Comparison of ENCODE assay signal across 8 cellular contexts in genomic region chr2:240434728-240435456, GRCh38.
A peak's percentile ranks its signal among the peaks of the same experiment; 100 is the strongest.
DNase-seq lines count a peak whose midpoint lies in the region; ATAC-seq and TF ChIP-seq lines count a peak whose summit lies in the region.

No MANE protein-coding gene starts in this region.

- no peaks in the 10 kb centered on the region for H3K9me3 ChIP-seq in HEK293 (ENCODE audit: control insufficient read depth, insufficient read depth, low read depth, low read length)

- no peak; the same call in 1 of the 2 replicates for TF ChIP-seq CTCF in HEK293 (tag by site-specific recombination; IDR thresholded peaks at IDR 0.05)

- no peaks in the 10 kb centered on the region for H3K36me3 ChIP-seq in HEK293 (ENCODE audit: control insufficient read depth in 2 of 2, insufficient read depth in 1 of 2, low read length in 2 of 2)

- DNase-seq in ELR (ENCODE audit: low read depth) (peak; percentile 92), NCI-H2107 (lab: John Stamatoyannopoulos, UW) (peak; percentile 82), caudate nucleus (lab: John Stamatoyannopoulos, UW) (peak; percentile 35 to 94 (median 83)), islet precursor cell (peak; percentile 90)
- DNase-seq in stimulated activated CD4-positive, alpha-beta T cell treated with anti-CD3 and anti-CD28 coated beads, Interleukin-12 subunit alpha, Interleukin-12 subunit beta, amount 100 ng/mL, for 4 hours = peak; percentile 87

- H3K27ac ChIP-seq in HEK293 (ENCODE audit: extremely low read depth, low read depth, low read length) (peak overlapping the region; percentile 24; the same call in 1 of the 2 replicates), caudate nucleus (ENCODE audit: low read depth, low read length) (peak overlapping the region; percentile 58)

- POLR2A ChIA-PET in HEK293 (lab: Yijun Ruan, JAX) = interaction anchor here (1.8 kb wide), 1 partner anchor 202 kb away, joined by 7 read pairs; no protein-coding TSS in a partner anchor

- peak overlapping the region; percentile 41 for H3K4me3 ChIP-seq in HEK293 (ENCODE audit: low read depth, low read length)

- peaks cover 4% of the 10 kb centered on the region; the same call in 1 of the 2 replicates for H3K4me1 ChIP-seq in HEK293 (ENCODE audit: control insufficient read depth, insufficient read depth, low read length)

- CTCF ChIA-PET in HEK293 (lab: Yijun Ruan, JAX) = interaction anchor here (0.6 to 2.0 kb wide), 2 partner anchors 285 to 371 kb away, joined by 3 to 7 read pairs; no protein-coding TSS in a partner anchor

- ATAC-seq in activated CD4-positive, CD25-positive, alpha-beta regulatory T cell treated with anti-CD3 and anti-CD28 coated beads, Interleukin-2, amount 50 U/mL, for 24 hours = peak; percentile 76 to 79
- no peak for ATAC-seq in HG03565 (IDR thresholded peaks at IDR 0.05; ENCODE audit: unreplicated experiment)

TF ChIP-seq in HEK293, 187 proteins besides CTCF, POLR2A, EP300 and RAD21 (continues in another document):
- no peak for TF ChIP-seq ZNF513 (tag by site-specific recombination; IDR thresholded peaks at IDR 0.05)
- no peak for TF ChIP-seq ZSCAN5A (tag by site-specific recombination; IDR thresholded peaks at IDR 0.05)
- TF ChIP-seq ZBTB10 (tag by site-specific recombination; IDR thresholded peaks at IDR 0.05) = no peak
- no peak for TF ChIP-seq PRDM6 (tag by site-specific recombination; IDR thresholded peaks at IDR 0.05)
- TF ChIP-seq SP2 (tag by site-specific recombination; IDR thresholded peaks at IDR 0.05) = peak; percentile 47
- no peak for TF ChIP-seq ZNF501 (tag by site-specific recombination; IDR thresholded peaks at IDR 0.05)
- no peak for TF ChIP-seq ZNF654 (tag by site-specific recombination; IDR thresholded peaks at IDR 0.05; ENCODE audit: low read depth)
- no peak for TF ChIP-seq PRDM1 (tag by site-specific recombination; IDR thresholded peaks at IDR 0.05)
- TF ChIP-seq ZNF837 (tag by site-specific recombination; IDR thresholded peaks at IDR 0.05) = no peak
- TF ChIP-seq ZNF529 (tag by site-specific recombination; IDR thresholded peaks at IDR 0.05; ENCODE audit: insufficient replicate concordance) = no peak
- TF ChIP-seq ZNF16 (tag by site-specific recombination; IDR thresholded peaks at IDR 0.05; ENCODE audit: low read depth) = no peak
- TF ChIP-seq ZFP69B (tag by site-specific recombination; IDR thresholded peaks at IDR 0.05) = no peak
- TF ChIP-seq ZNF292 (tag by site-specific recombination; IDR thresholded peaks at IDR 0.05; ENCODE audit: borderline replicate concordance, low read depth) = no peak
- no peak for TF ChIP-seq EGR2 (tag by site-specific recombination; IDR thresholded peaks at IDR 0.05; ENCODE audit: low read depth)
- peak; percentile 53; the same call in 1 of the 2 replicates for TF ChIP-seq ZBTB17 (tag by site-specific recombination; IDR thresholded peaks at IDR 0.05)
- TF ChIP-seq OVOL3 (tag by site-specific recombination; IDR thresholded peaks at IDR 0.05) = no peak
- TF ChIP-seq HIC1 (tag by site-specific recombination; IDR thresholded peaks at IDR 0.05) = no peak
- TF ChIP-seq ZNF398 (tag by site-specific recombination; IDR thresholded peaks at IDR 0.05) = peak; percentile 37; the same call in 1 of the 2 replicates
- TF ChIP-seq ZSCAN16 (tag by site-specific recombination; IDR thresholded peaks at IDR 0.05) = no peak
- no peak for TF ChIP-seq HOXA7 (CRISPR knock-in tag; IDR thresholded peaks at IDR 0.05; ENCODE audit: borderline replicate concordance)
- TF ChIP-seq ZBTB8A (tag by site-specific recombination; IDR thresholded peaks at IDR 0.05) = peak; percentile 44; the same call in 1 of the 2 replicates
